ENCODE assay signal across 14 cellular contexts in genomic region chr12:57389033-57389432, GRCh38. TPM values are rescaled to one million over a fixed set of nuclear protein-coding genes. Genes with fewer than 3 reads are reported as not detected.
DNase-seq lines count a peak whose midpoint lies in the region; ATAC-seq and TF ChIP-seq lines count a peak whose summit lies in the region.
"Had no signal": no experiment of that assay in that cellular context is flagged by ENCODE, and none has a peak within 500 bp of the region (broad histone marks: within the 10 kb centered on the region; RNA-seq: fewer than 3 reads in every experiment).

No MANE protein-coding gene starts in this region.

- peak; percentile 53 for DNase-seq in MCF 10A (ENCODE audit: unreplicated experiment)
- DNase-seq in breast epithelium (ENCODE audit: low spot score in 2 of 2), result no peak
- DNase-seq in SJSA1 (ENCODE audit: low read depth in 1 of 2, low spot score in 2 of 2), result peak in 1 of 2 experiments; percentile 98
- DNase-seq in fibroblast of mammary gland (ENCODE audit: low read depth), result peak; percentile 92
- no peak for DNase-seq in stimulated activated effector memory CD8-positive, alpha-beta T cell treated with anti-CD3 and anti-CD28 coated beads, Interleukin-12 subunit alpha, Interleukin-12 subunit beta, amount 100 ng/mL, for 72 hours (ENCODE audit: low spot score in 2 of 2)
- no peak for DNase-seq in GM19240 (ENCODE audit: insufficient read length, low spot score)
- DNase-seq in NCI-H2081 treated with DMSO at 0.1 percent for 48 hours (lab: John Stamatoyannopoulos, UW), result no peak
- DNase-seq in activated naive CD4-positive, alpha-beta T cell treated with anti-CD3 and anti-CD28 coated beads, Interleukin-2, amount 50 U/mL, for 16 hours, result no peak
- DNase-seq: activated CD8-positive, alpha-beta memory T cell treated with anti-CD3 and anti-CD28 coated beads for 24 hours; stimulated activated CD4-positive, alpha-beta T cell treated with anti-CD3 and anti-CD28 coated beads, Interleukin-4, amount 100 ng/mL, for 4 hours had no signal

- no TSS peak for BruUV-seq in MCF 10A (replicated peaks; lab: Mats Ljungman, UMichigan)

- no peak overlapping the region for H3K27ac ChIP-seq in breast epithelium
- H3K27ac ChIP-seq in SJSA1, result peak overlapping the region; percentile 50
- H3K27ac ChIP-seq: BLaER1 had no signal

- peaks cover 12% of the 10 kb centered on the region for H3K36me3 Mint-ChIP-seq in MCF 10A (ENCODE audit: insufficient read depth, unreplicated experiment)
- H3K36me3 Mint-ChIP-seq in stimulated activated effector memory CD8-positive, alpha-beta T cell treated with anti-CD3 and anti-CD28 coated beads, Interleukin-12 subunit alpha, Interleukin-12 subunit beta, amount 100 ng/mL, for 72 hours, result peaks cover 39% of the 10 kb centered on the region

- POLR2A ChIA-PET in MCF 10A (lab: Yijun Ruan, JAX), result interaction anchor here (0.9 to 2.0 kb wide), 5 partner anchors 9 to 144 kb away, joined by 3 to 6 read pairs (median 4); no protein-coding TSS in a partner anchor

- intact Hi-C loops in MCF 10A (cut with micrococcal nuclease), result no loop called here
- intact Hi-C loops in breast epithelium (cut with DNase I; ENCODE audit: low total_unique reads), result no loop called here

- H3K4me1 Mint-ChIP-seq in MCF 10A (ENCODE audit: insufficient read depth, unreplicated experiment), result peaks cover 15% of the 10 kb centered on the region
- peaks cover 15% of the 10 kb centered on the region for H3K4me1 Mint-ChIP-seq in stimulated activated effector memory CD8-positive, alpha-beta T cell treated with anti-CD3 and anti-CD28 coated beads, Interleukin-12 subunit alpha, Interleukin-12 subunit beta, amount 100 ng/mL, for 72 hours
- H3K4me1 Mint-ChIP-seq: neural crest cell had no signal

- no peak overlapping the region for H3K4me3 ChIP-seq in breast epithelium
- H3K4me3 ChIP-seq in SJSA1, result no peak overlapping the region
- no peak overlapping the region for H3K4me3 ChIP-seq in fibroblast of mammary gland (ENCODE audit: control insufficient read depth, low read depth, low read length)
- H3K4me3 ChIP-seq: BLaER1, cardiac muscle cell had no signal

- CTCF ChIA-PET in MCF 10A (lab: Yijun Ruan, JAX), result interaction anchor here (0.6 to 1.5 kb wide), 5 partner anchors 20 to 629 kb away, joined by 3 to 11 read pairs (median 4); no protein-coding TSS in a partner anchor

- TF ChIP-seq POLR2A in breast epithelium (IDR thresholded peaks at IDR 0.05), result no peak

- H3K27me3 Mint-ChIP-seq in MCF 10A (ENCODE audit: insufficient read depth, unreplicated experiment), result no peaks in the 10 kb centered on the region

- peak; percentile 79 for ATAC-seq in stimulated activated effector memory CD8-positive, alpha-beta T cell treated with anti-CD3 and anti-CD28 coated beads, Interleukin-12 subunit alpha, Interleukin-12 subunit beta, amount 100 ng/mL, for 72 hours
- ATAC-seq: HepG2 had no signal

- H3K4me1 ChIP-seq in breast epithelium (no peaks in the 10 kb centered on the region), SJSA1 (replicated peaks) (peaks cover 26% of the 10 kb centered on the region)
- H3K4me1 ChIP-seq: BLaER1 had no signal

- H3K36me3 ChIP-seq in breast epithelium (no peaks in the 10 kb centered on the region), SJSA1 (peaks cover 58% of the 10 kb centered on the region)
- H3K36me3 ChIP-seq: cardiac muscle cell had no signal

- no peaks in the 10 kb centered on the region for H3K9me3 Mint-ChIP-seq in MCF 10A (ENCODE audit: unreplicated experiment)
- H3K9me3 Mint-ChIP-seq in stimulated activated effector memory CD8-positive, alpha-beta T cell treated with anti-CD3 and anti-CD28 coated beads, Interleukin-12 subunit alpha, Interleukin-12 subunit beta, amount 100 ng/mL, for 72 hours, result no peaks in the 10 kb centered on the region
- H3K9me3 Mint-ChIP-seq: neural crest cell had no signal

- H3K27ac Mint-ChIP-seq in MCF 10A (ENCODE audit: low read depth, unreplicated experiment), result no peak overlapping the region
- H3K27ac Mint-ChIP-seq in stimulated activated effector memory CD8-positive, alpha-beta T cell treated with anti-CD3 and anti-CD28 coated beads, Interleukin-12 subunit alpha, Interleukin-12 subunit beta, amount 100 ng/mL, for 72 hours, result no peak overlapping the region

- H3K27me3 ChIP-seq in breast epithelium, result no peaks in the 10 kb centered on the region
- H3K27me3 ChIP-seq in SJSA1 (replicated peaks), result no peaks in the 10 kb centered on the region
- H3K27me3 ChIP-seq: BLaER1, cardiac muscle cell had no signal

- H3K9me3 ChIP-seq in breast epithelium (no peaks in the 10 kb centered on the region), SJSA1 (replicated peaks) (no peaks in the 10 kb centered on the region)
- H3K9me3 ChIP-seq: BLaER1 had no signal

- no peak for TF ChIP-seq CTCF in MCF 10A (IDR thresholded peaks at IDR 0.05; ENCODE audit: unreplicated experiment)
- no peak for TF ChIP-seq CTCF in breast epithelium (IDR thresholded peaks at IDR 0.05)
- TF ChIP-seq CTCF in fibroblast of mammary gland (conservative IDR thresholded peaks at IDR 0.05; ENCODE audit: control insufficient read depth, insufficient read depth, low read depth, low read length), result no peak

- no peak overlapping the region for H3K4me3 Mint-ChIP-seq in MCF 10A (ENCODE audit: unreplicated experiment)
- H3K4me3 Mint-ChIP-seq in stimulated activated effector memory CD8-positive, alpha-beta T cell treated with anti-CD3 and anti-CD28 coated beads, Interleukin-12 subunit alpha, Interleukin-12 subunit beta, amount 100 ng/mL, for 72 hours, result no peak overlapping the region
- H3K4me3 Mint-ChIP-seq: neural crest cell had no signal

RNA-seq across cellular contexts. Expression of gene R3HDM2, which starts 41.8 kb away (rescaled TPM):
- 53.9 and 64.8 TPM in 2 replicates for total RNA-seq in MCF 10A (2022)
- 10 to 100 TPM; 31.6 to 43.0 (median 35.7) TPM for total RNA-seq in breast epithelium
- 14.2 and 18.4 TPM in 2 replicates for total RNA-seq in SJSA1 (2014; rRNA removed; shearing (Covaris generic))

RNA-seq across cellular contexts. Expression of gene INHBC, which starts 45.6 kb away (rescaled TPM):
- total RNA-seq in MCF 10A (2022) (not detected in 2 replicates), breast epithelium (not detected)
- total RNA-seq in SJSA1 (2014; rRNA removed; shearing (Covaris generic)), result 0.18 and 0.88 TPM in 2 replicates
- total RNA-seq: neural crest cell had no signal

Comparison
In these comparisons a context has a peak if more than half of its experiments do, and no peak if none do; other contexts are left out.
1. DNase-seq: peak in MCF 10A (single experiment) and fibroblast of mammary gland (single experiment); none in breast epithelium (0 of 2), stimulated activated effector memory CD8-positive, alpha-beta T cell treated with anti-CD3 and anti-CD28 coated beads, Interleukin-12 subunit alpha, Interleukin-12 subunit beta, amount 100 ng/mL, for 72 hours (0 of 2), GM19240 (single experiment), NCI-H2081 treated with DMSO at 0.1 percent for 48 hours (single experiment) and activated naive CD4-positive, alpha-beta T cell treated with anti-CD3 and anti-CD28 coated beads, Interleukin-2, amount 50 U/mL, for 16 hours (single experiment).